Comparison of ENCODE assay signal across 8 cellular contexts in genomic region chr11:102318469-102318868, GRCh38. TPM values are rescaled to one million over a fixed set of nuclear protein-coding genes. Genes with fewer than 3 reads are reported as not detected.
DNase-seq lines count a peak whose midpoint lies in the region; TF ChIP-seq lines count a peak whose summit lies in the region.

No MANE protein-coding gene starts in this region.

- peaks cover 58% of the 10 kb centered on the region for H3K4me1 Mint-ChIP-seq in HFFc6 (ENCODE audit: low read depth)

- H3K18ac ChIP-seq in mesenchymal stem cell (ENCODE audit: low read depth in 1 of 2, low read length in 2 of 2): no peak overlapping the region

- no peak overlapping the region for H3K14ac ChIP-seq in mesenchymal stem cell (ENCODE audit: low read length in 2 of 2)

- H3K4me2 ChIP-seq in hepatocyte: peak overlapping the region; percentile 27
- no peak overlapping the region for H3K4me2 ChIP-seq in mesenchymal stem cell (ENCODE audit: low read length, poor library complexity, severe bottlenecking)

- no peaks in the 10 kb centered on the region for H3K9me3 Mint-ChIP-seq in HFFc6

- no peak overlapping the region for H3K9ac ChIP-seq in mesenchymal stem cell (ENCODE audit: low read length)

- peak overlapping the region; percentile 1; the same call in 1 of the 2 replicates for H3K4me3 Mint-ChIP-seq in HFFc6

- no peak for TF ChIP-seq POLR2A in suprapubic skin (IDR thresholded peaks at IDR 0.05)

- no peaks in the 10 kb centered on the region for H3K79me1 ChIP-seq in mesenchymal stem cell (replicated peaks; ENCODE audit: low read length, poor library complexity, severe bottlenecking)

- H3K9me3 ChIP-seq in hepatocyte (ENCODE audit: low read depth) (no peaks in the 10 kb centered on the region), suprapubic skin (no peaks in the 10 kb centered on the region), mesenchymal stem cell (ENCODE audit: control insufficient read depth, low read length) (no peaks in the 10 kb centered on the region)

- no peaks in the 10 kb centered on the region for H3K79me2 ChIP-seq in hepatocyte

- no peak overlapping the region for H4K91ac ChIP-seq in mesenchymal stem cell (ENCODE audit: low read length)

- H3K4ac ChIP-seq in mesenchymal stem cell (ENCODE audit: low read depth in 1 of 2, low read length in 2 of 2): no peak overlapping the region

- H3K27ac ChIP-seq in hepatocyte (no peak overlapping the region), suprapubic skin (peak overlapping the region; percentile 88), mesenchymal stem cell (ENCODE audit: low read length, poor library complexity, severe bottlenecking) (no peak overlapping the region)

- WGBS in hepatocyte (ENCODE audit: low lambda C conversion rate, missing lambda C conversion rate): 89% methylated on average over 1 of the region's 1 CpG
- 94% methylated on average over 1 of the region's 1 CpG for WGBS in suprapubic skin
- 98% methylated on average over 1 of the region's 1 CpG for WGBS in mesenchymal stem cell

- H3K27ac Mint-ChIP-seq in HFFc6: no peak overlapping the region

- peaks cover 9% of the 10 kb centered on the region for H3K4me1 ChIP-seq in hepatocyte (ENCODE audit: insufficient read depth)
- peaks cover 61% of the 10 kb centered on the region for H3K4me1 ChIP-seq in suprapubic skin
- H3K4me1 ChIP-seq in mesenchymal stem cell (ENCODE audit: control insufficient read depth, insufficient read depth, low read depth, low read length): peaks cover 3% of the 10 kb centered on the region

- H4K8ac ChIP-seq in mesenchymal stem cell (ENCODE audit: low read length): no peak overlapping the region

- H3K9me2 ChIP-seq in hepatocyte (replicated peaks; ENCODE audit: insufficient read depth): no peaks in the 10 kb centered on the region

- no peak overlapping the region for H2AFZ ChIP-seq in hepatocyte
- H2AFZ ChIP-seq in mesenchymal stem cell (ENCODE audit: low read depth, low read length): no peak overlapping the region

- H3K4me3 ChIP-seq in hepatocyte: no peak overlapping the region
- H3K4me3 ChIP-seq in suprapubic skin: peak overlapping the region; percentile 60
- H3K4me3 ChIP-seq in mesenchymal stem cell (ENCODE audit: insufficient read depth in 1 of 2, low read depth in 1 of 2, low read length in 2 of 2): no peak overlapping the region

- no peak for TF ChIP-seq EP300 in suprapubic skin (IDR thresholded peaks at IDR 0.05)

- H3K27me3 Mint-ChIP-seq in HFFc6 (ENCODE audit: insufficient read depth): no peaks in the 10 kb centered on the region

- no peak overlapping the region for H2BK15ac ChIP-seq in mesenchymal stem cell (ENCODE audit: low read depth, poor library complexity, severe bottlenecking)

- H2BK5ac ChIP-seq in mesenchymal stem cell (ENCODE audit: low read depth, low read length, poor library complexity, severe bottlenecking): no peak overlapping the region

- H2BK12ac ChIP-seq in mesenchymal stem cell (ENCODE audit: low read length in 2 of 2): no peak overlapping the region

- DNase-seq in AG08395 (ENCODE audit: low spot score): peak; percentile 22
- no peak for DNase-seq in HFFc6
- DNase-seq in activated CD4-positive, alpha-beta T cell treated with anti-CD3 and anti-CD28 coated beads, Interleukin-2, amount 50 U/mL, for 1 hour: peak; percentile 60
- DNase-seq in hepatocyte (ENCODE audit: low spot score): no peak
- DNase-seq in suprapubic skin (ENCODE audit: low spot score in 2 of 2): no peak
- DNase-seq in NCI-H2227 treated with DMSO at 0.1 percent for 48 hours (lab: John Stamatoyannopoulos, UW): no peak
- no peak for DNase-seq in mesenchymal stem cell
- DNase-seq in middle frontal gyrus (ENCODE audit: extremely low spot score, low spot score): no peak

- no peak overlapping the region for H2AK5ac ChIP-seq in mesenchymal stem cell (ENCODE audit: low read length, severe bottlenecking)

- no peaks in the 10 kb centered on the region for H3K36me3 Mint-ChIP-seq in HFFc6 (ENCODE audit: low read depth)

- H2BK120ac ChIP-seq in mesenchymal stem cell (ENCODE audit: low read depth, low read length): no peak overlapping the region

- TF ChIP-seq CTCF in HFFc6 (IDR thresholded peaks at IDR 0.05) (no peak), hepatocyte (IDR thresholded peaks at IDR 0.05; ENCODE audit: poor library complexity) (no peak), suprapubic skin (IDR thresholded peaks at IDR 0.05) (no peak)

- no peak overlapping the region for H3K23ac ChIP-seq in mesenchymal stem cell (ENCODE audit: low read length in 2 of 2)

- no peaks in the 10 kb centered on the region for H4K20me1 ChIP-seq in hepatocyte (ENCODE audit: insufficient read depth, poor library complexity, severe bottlenecking)

- H3K36me3 ChIP-seq in hepatocyte (replicated peaks; ENCODE audit: insufficient read depth, low read depth) (no peaks in the 10 kb centered on the region), suprapubic skin (no peaks in the 10 kb centered on the region), mesenchymal stem cell (ENCODE audit: control insufficient read depth in 1 of 2, insufficient read depth in 2 of 2, low read depth in 1 of 2, low read length in 2 of 2) (no peaks in the 10 kb centered on the region)

- H3K27me3 ChIP-seq in hepatocyte (no peaks in the 10 kb centered on the region), suprapubic skin (no peaks in the 10 kb centered on the region), mesenchymal stem cell (ENCODE audit: control insufficient read depth in 1 of 2, insufficient read depth in 1 of 2, low read length in 2 of 2) (no peaks in the 10 kb centered on the region)

RNA-seq across cellular contexts. Expression of gene BIRC3, which starts 1.2 kb away (rescaled TPM):
- under 1 TPM; 0.35 to 0.66 (median 0.42) TPM for total RNA-seq in HFFc6 (2021; fragmentation: NEBNext Ultra II Directional; extraction: Animal tissue kit (Norgen Biotek cat#: 25700))
- total RNA-seq in hepatocyte (11.6 and 13.6 TPM in 2 replicates), suprapubic skin (10 to 100 TPM in 3 of 4 donors, 1 to 10 TPM in 1; 4.0 to 18.2 (median 10.7) TPM)
- 11.5 and 13.7 TPM in 2 replicates for polyA plus RNA-seq in hepatocyte
- polyA plus RNA-seq in mesenchymal stem cell (2013, experiment 1 of 2): 0.22 TPM
- polyA plus RNA-seq in mesenchymal stem cell (2013, experiment 2 of 2): 0.19 TPM

RNA-seq across cellular contexts. Expression of gene BIRC2, which starts 28.5 kb away (rescaled TPM):
- 10 to 100 TPM; 49.5 to 64.6 (median 58.3) TPM for total RNA-seq in HFFc6 (2021; fragmentation: NEBNext Ultra II Directional; extraction: Animal tissue kit (Norgen Biotek cat#: 25700))
- total RNA-seq in hepatocyte (85.7 and 96.8 TPM in 2 replicates), suprapubic skin (10 to 100 TPM; 56.9 to 76.5 (median 64.6) TPM)
- polyA plus RNA-seq in hepatocyte: 37.7 and 42.1 TPM in 2 replicates
- polyA plus RNA-seq in mesenchymal stem cell (2013, experiment 1 of 2): 36.2 TPM
- polyA plus RNA-seq in mesenchymal stem cell (2013, experiment 2 of 2): 37.6 TPM

Comparison
In these comparisons a context has a peak if more than half of its experiments do, and no peak if none do; other contexts are left out.
1. DNase-seq: peak in AG08395 (single experiment) and activated CD4-positive, alpha-beta T cell treated with anti-CD3 and anti-CD28 coated beads, Interleukin-2, amount 50 U/mL, for 1 hour (single experiment); none in HFFc6 (single experiment), hepatocyte (single experiment), suprapubic skin (0 of 2), NCI-H2227 treated with DMSO at 0.1 percent for 48 hours (single experiment), mesenchymal stem cell (single experiment) and middle frontal gyrus (single experiment).